In genomic region chr14:104882325-104882973, GRCh38 we compare ENCODE assay signal across 9 cellular contexts. TPM values are rescaled to one million over a fixed set of nuclear protein-coding genes. Genes with fewer than 3 reads are reported as not detected.
DNase-seq lines count a peak whose midpoint lies in the region; ATAC-seq and TF ChIP-seq lines count a peak whose summit lies in the region.
"Had no signal": no experiment of that assay in that cellular context is flagged by ENCODE, and none has a peak within 500 bp of the region (broad histone marks: within the 10 kb centered on the region; RNA-seq: fewer than 3 reads in every experiment).

No MANE protein-coding gene starts in this region.

- CTCF ChIA-PET in Caco-2 (lab: Charles Lee): no interaction called here
- CTCF ChIA-PET in IMR-90 (lab: Yijun Ruan, JAX): no interaction called here
- CTCF ChIA-PET in WTC11 (lab: Charles Lee): interaction anchor here (1.0 to 1.7 kb wide), 3 partner anchors 56 to 114 kb away, joined by 4 to 8 read pairs (median 5); no protein-coding TSS in a partner anchor

- H3K4me3 Mint-ChIP-seq in Caco-2 (ENCODE audit: unreplicated experiment): no peak overlapping the region
- no peak overlapping the region for H3K4me3 Mint-ChIP-seq in WTC11

- H3K27me3 ChIP-seq in Caco-2 (replicated peaks; ENCODE audit: control insufficient read depth, insufficient read depth, low read length): no peaks in the 10 kb centered on the region
- H3K27me3 ChIP-seq in IMR-90 (ENCODE audit: control insufficient read depth, insufficient read depth, low read length): no peaks in the 10 kb centered on the region
- H3K27me3 ChIP-seq in left lung: no peaks in the 10 kb centered on the region
- no peaks in the 10 kb centered on the region for H3K27me3 ChIP-seq in vagina

- H2BK15ac ChIP-seq in IMR-90 (ENCODE audit: low read depth, low read length): no peak overlapping the region

- H3K27me3 Mint-ChIP-seq in Caco-2 (ENCODE audit: insufficient read depth, unreplicated experiment): no peaks in the 10 kb centered on the region
- no peaks in the 10 kb centered on the region for H3K27me3 Mint-ChIP-seq in WTC11 (ENCODE audit: low read depth)

- H3K9ac ChIP-seq in IMR-90 (ENCODE audit: low read depth, low read length): no peak overlapping the region

- no peak overlapping the region for H3K18ac ChIP-seq in IMR-90 (ENCODE audit: low read depth, low read length)

- H3K4ac ChIP-seq in IMR-90 (ENCODE audit: low read depth, low read length): no peak overlapping the region

- TF ChIP-seq CTCF in Caco-2 (IDR thresholded peaks at IDR 0.05; ENCODE audit: insufficient read depth in 1 of 2, low read depth in 1 of 2, low read length in 1 of 2, severe bottlenecking in 1 of 2, unreplicated experiment in 1 of 2) (no peak), IMR-90 (conservative IDR thresholded peaks at IDR 0.05; ENCODE audit: low read depth, low read length) (no peak), WTC11 (IDR thresholded peaks at IDR 0.05) (no peak), left lung (IDR thresholded peaks at IDR 0.05) (no peak), vagina (IDR thresholded peaks at IDR 0.05) (no peak)

- H3K23ac ChIP-seq in IMR-90 (ENCODE audit: low read depth, low read length): no peak overlapping the region

- H2AK9ac ChIP-seq in IMR-90 (replicated peaks; ENCODE audit: low read depth, low read length, poor library complexity): no peak overlapping the region

- H3K27ac Mint-ChIP-seq in Caco-2 (ENCODE audit: unreplicated experiment) (no peak overlapping the region), WTC11 (no peak overlapping the region)

- H2BK5ac ChIP-seq in IMR-90 (ENCODE audit: low read depth, low read length, poor library complexity, severe bottlenecking): no peak overlapping the region

- H4K8ac ChIP-seq in IMR-90 (ENCODE audit: low read depth in 2 of 2, low read length in 2 of 2): no peak overlapping the region

- no peaks in the 10 kb centered on the region for H3K9me3 Mint-ChIP-seq in Caco-2 (ENCODE audit: unreplicated experiment)
- no peaks in the 10 kb centered on the region for H3K9me3 Mint-ChIP-seq in WTC11

- no peak overlapping the region for H3K4me2 ChIP-seq in IMR-90 (ENCODE audit: low read depth, low read length)

- H3K9me3 ChIP-seq in Caco-2 (no peaks in the 10 kb centered on the region), IMR-90 (ENCODE audit: control insufficient read depth, insufficient read depth, low read length) (no peaks in the 10 kb centered on the region), left lung (no peaks in the 10 kb centered on the region), vagina (no peaks in the 10 kb centered on the region)

- no peak overlapping the region for H2AK5ac ChIP-seq in IMR-90 (ENCODE audit: low read depth, low read length)

- POLR2A ChIA-PET in Caco-2 (lab: Charles Lee): no interaction called here
- POLR2A ChIA-PET in IMR-90 (lab: Charles Lee; ENCODE audit: unreplicated experiment): no interaction called here
- POLR2A ChIA-PET in WTC11 (lab: Charles Lee): no interaction called here

- H3K4me1 ChIP-seq in Caco-2 (peaks cover 4% of the 10 kb centered on the region; the same call in 1 of the 2 replicates), IMR-90 (ENCODE audit: control insufficient read depth, insufficient read depth, low read length) (no peaks in the 10 kb centered on the region), left lung (no peaks in the 10 kb centered on the region), vagina (no peaks in the 10 kb centered on the region)

- H3K56ac ChIP-seq in IMR-90 (ENCODE audit: extremely low read depth, insufficient read depth, low read length): no peak overlapping the region

- no peak overlapping the region for H2AFZ ChIP-seq in IMR-90 (replicated peaks; ENCODE audit: low read length, poor library complexity)

- no peak overlapping the region for H3K14ac ChIP-seq in IMR-90 (replicated peaks; ENCODE audit: low read depth, low read length)

- H3K4me3 ChIP-seq in Caco-2 (ENCODE audit: low read depth, low read length): no peak overlapping the region
- H3K4me3 ChIP-seq in IMR-90 (ENCODE audit: insufficient read depth, low read depth, low read length): no peak overlapping the region
- no peak overlapping the region for H3K4me3 ChIP-seq in left lung
- no peak overlapping the region for H3K4me3 ChIP-seq in vagina

- no peak for TF ChIP-seq POLR2A in IMR-90 (IDR thresholded peaks at IDR 0.05; ENCODE audit: low read depth, low read length)
- TF ChIP-seq POLR2A in vagina (IDR thresholded peaks at IDR 0.05): no peak

- dilution Hi-C loops in IMR-90 (cut with HindIII; ENCODE audit: low sequenced_read_pairs, unreplicated experiment): no loop called here

- 39% methylated on average over 2 of the region's 13 CpGs; no CpG with 5 or more reads in 1 of the 2 experiments for WGBS in IMR-90 (ENCODE audit: extremely low coverage in 2 of 2, insufficient read length in 1 of 2), 2 experiments

- H4K5ac ChIP-seq in IMR-90 (ENCODE audit: low read depth, low read length): no peak overlapping the region

- H3K36me3 Mint-ChIP-seq in Caco-2 (ENCODE audit: insufficient read depth, unreplicated experiment) (peaks cover 21% of the 10 kb centered on the region), WTC11 (0 out of 2 replicates have a peak, but pooled peaks cover 2% of the 10 kb centered on the region)

- intact Hi-C loops in Caco-2 (cut with micrococcal nuclease; ENCODE audit: unreplicated experiment): no loop called here
- intact Hi-C loops in IMR-90 (cut with micrococcal nuclease): no loop called here
- intact Hi-C loops in left lung (cut with DNase I): no loop called here
- intact Hi-C loops in vagina (cut with DNase I): no loop called here

- no peaks in the 10 kb centered on the region for H3K4me1 Mint-ChIP-seq in Caco-2 (ENCODE audit: low read depth, unreplicated experiment)
- 0 out of 2 replicates have a peak, but pooled peaks cover 3% of the 10 kb centered on the region for H3K4me1 Mint-ChIP-seq in WTC11

- H4K20me1 ChIP-seq in IMR-90 (ENCODE audit: insufficient read depth, low read length): no peaks in the 10 kb centered on the region; the same call in 1 of the 2 replicates

- DNase-seq in Caco-2 (peak; percentile 66 to 81), IMR-90 (no peak), WTC11 (ENCODE audit: low spot score) (peak; percentile 79), left lung (peak; percentile 81 to 90), vagina (ENCODE audit: extremely low spot score in 2 of 2) (no peak), foreskin melanocyte (no peak)
- DNase-seq: effector memory CD4-positive, alpha-beta T cell had no signal

- no peak for TF ChIP-seq RAD21 in IMR-90 (IDR thresholded peaks at IDR 0.05; ENCODE audit: low read length)

- H4K91ac ChIP-seq in IMR-90 (ENCODE audit: insufficient read depth, low read depth, low read length): no peak overlapping the region

- peaks cover 0 to 6% of the 10 kb centered on the region in 2 experiments; a peak in 1 of 4 replicates for H3K79me1 ChIP-seq in IMR-90 (ENCODE audit: low read depth in 1 of 2, low read length in 2 of 2)

- no peaks in the 10 kb centered on the region for H3K9me1 ChIP-seq in IMR-90 (ENCODE audit: insufficient read depth, low read length)

- ATAC-seq in IMR-90 (ENCODE audit: low read depth) (peak; percentile 72), WTC11 (peak; percentile 94), left lung (peak; percentile 96), HG02623 (IDR thresholded peaks at IDR 0.05; ENCODE audit: unreplicated experiment) (no peak), HG03565 (IDR thresholded peaks at IDR 0.05; ENCODE audit: unreplicated experiment) (no peak)

- H3K27ac ChIP-seq in IMR-90 (ENCODE audit: insufficient read depth, low read length): no peak overlapping the region
- H3K27ac ChIP-seq in left lung: no peak overlapping the region
- no peak overlapping the region for H3K27ac ChIP-seq in vagina

- H2BK20ac ChIP-seq in IMR-90 (ENCODE audit: low read depth, low read length): no peak overlapping the region

- no peaks in the 10 kb centered on the region; the same call in 1 of the 2 replicates for H3K36me3 ChIP-seq in Caco-2 (ENCODE audit: control insufficient read depth, insufficient read depth, low read length)
- H3K36me3 ChIP-seq in IMR-90 (ENCODE audit: control insufficient read depth, insufficient read depth, low read length): peaks cover 47% of the 10 kb centered on the region
- peaks cover 0 to 65% of the 10 kb centered on the region in 2 donors for H3K36me3 ChIP-seq in left lung
- peaks cover 0 to 43% of the 10 kb centered on the region in 2 donors for H3K36me3 ChIP-seq in vagina

- BruUV-seq in Caco-2 (replicated peaks; lab: Mats Ljungman, UMichigan) (no TSS peak), IMR-90 (replicated peaks; lab: Mats Ljungman, UMichigan) (no TSS peak)

- in situ Hi-C loops in IMR-90 (cut with MboI; ENCODE audit: low sequenced_read_pairs): no loop called here

- H2BK120ac ChIP-seq in IMR-90 (ENCODE audit: low read depth, low read length): no peak overlapping the region

TF ChIP-seq in IMR-90, 13 proteins besides CTCF, POLR2A, EP300 and RAD21:
- TF ChIP-seq RCOR1 (IDR thresholded peaks at IDR 0.05; ENCODE audit: insufficient replicate concordance, low read length): no peak
- TF ChIP-seq SMC3 (IDR thresholded peaks at IDR 0.05; ENCODE audit: low read depth, low read length): no peak

TF ChIP-seq in WTC11, 78 proteins besides CTCF, POLR2A, EP300 and RAD21 (continues in another document):
- TF ChIP-seq ZNF121 (CRISPR knock-in tag; IDR thresholded peaks at IDR 0.05) (peak; percentile 74; the same call in 1 of the 2 replicates), ZBTB43 (CRISPR knock-in tag; IDR thresholded peaks at IDR 0.05) (no peak)

RNA-seq across cellular contexts. Expression of gene CEP170B, which starts 17.4 kb away (rescaled TPM):
- 31.6 and 32.0 TPM in 2 replicates for total RNA-seq in Caco-2 (2022)
- 3.6 and 4.2 TPM in 2 replicates for total RNA-seq in IMR-90 (2012; rRNA removed)
- polyA plus RNA-seq in IMR-90 (2012; rRNA removed): 13.1 and 17.5 TPM in 2 replicates
- 8.0 and 13.1 TPM in 2 replicates for polyA plus RNA-seq in IMR-90 (2012; cell fraction: cytosol; rRNA removed)
- polyA plus RNA-seq in IMR-90 (2012; cell fraction: nucleus; rRNA removed; ENCODE audit: low replicate concordance): 67.5 and 145 TPM in 2 replicates
- total RNA-seq in WTC11 (2021): 33.6 to 47.0 TPM (median 33.8 TPM) in 3 replicates
- 10 to 100 TPM; 35.1 to 42.3 TPM for total RNA-seq in left lung
- 17.9 TPM for total RNA-seq in vagina

RNA-seq across cellular contexts. Expression of gene PLD4, which starts 42.2 kb away (rescaled TPM):
- not detected in 2 replicates for total RNA-seq in Caco-2 (2022)
- not detected in 2 replicates for total RNA-seq in IMR-90 (2012; rRNA removed)
- polyA plus RNA-seq in IMR-90 (2012; rRNA removed): 0.05 and 0.07 TPM in 2 replicates
- polyA plus RNA-seq in IMR-90 (2012; cell fraction: cytosol; rRNA removed): 0.04 TPM in 1 of 2 replicates, not detected in the other
- polyA plus RNA-seq in IMR-90 (2012; cell fraction: nucleus; rRNA removed; ENCODE audit: low replicate concordance): 0.12 and 0.14 TPM in 2 replicates
- 0.07 to 0.21 TPM (median 0.11 TPM) in 3 replicates for total RNA-seq in WTC11 (2021)
- total RNA-seq in left lung: under 1 TPM; 0.76 to 0.93 TPM
- total RNA-seq in vagina: not detected

Comparison
In these comparisons a context has a peak if more than half of its experiments do, and no peak if none do; other contexts are left out.
1. DNase-seq: peak in Caco-2 (2 of 2), WTC11 (single experiment) and left lung (2 of 2); none in IMR-90 (single experiment), vagina (0 of 2) and foreskin melanocyte (single experiment).
2. ATAC-seq: peak in IMR-90 (single experiment), WTC11 (single experiment) and left lung (single experiment); none in HG02623 (single experiment) and HG03565 (single experiment).